Comparison of ENCODE assay signal across 26 cellular contexts in genomic region chr15:63778800-63779199, GRCh38.
"Had no signal": no experiment of that assay in that cellular context is flagged by ENCODE, and none has a peak within 500 bp of the region (broad histone marks: within the 10 kb centered on the region; RNA-seq: fewer than 3 reads in every experiment).

No MANE protein-coding gene starts in this region.

- H3K4me3 ChIP-seq: adrenal gland, SJCRH30, SK-N-MC had no signal

- H3K27me3 ChIP-seq: adrenal gland, SJCRH30 had no signal

- DNase-seq: activated CD4-positive, alpha-beta memory T cell treated with anti-CD3 and anti-CD28 coated beads for 36 hours; activated CD4-positive, alpha-beta T cell treated with anti-CD3 and anti-CD28 coated beads, Interleukin-2, amount 50 U/mL, for 1 hour; activated gamma-delta T cell treated with Interleukin-2 at 50 U/mL for 16 hours; activated naive CD4-positive, alpha-beta T cell treated with anti-CD3 and anti-CD28 coated beads, Interleukin-2, amount 10 ng/mL, durations not matched to agents 7 days and 5 days; activated naive CD8-positive, alpha-beta T cell treated with anti-CD3 and anti-CD28 coated beads, Interleukin-2, amount 10 ng/mL, durations not matched to agents 7 days and 5 days; activated T-cell treated with anti-CD3 and anti-CD28 coated beads, Interleukin-2, amount 50 U/mL, for 24 hours; adrenal gland; caudate nucleus; IMR-90; Karpas-422; KBM-7; NCI-H1105; NCI-H1417 treated with DMSO at 0.1 percent for 48 hours; NCI-H187 treated with DMSO at 0.1 percent for 48 hours; NCI-H2081; NCI-H2171 treated with DMSO at 0.1 percent for 48 hours; NCI-H2227 treated with DMSO at 0.1 percent for 48 hours; NCI-H446 treated with DMSO at 0.1 percent for 48 hours; NCI-H524 treated with DMSO at 0.1 percent for 48 hours; SHP77; SJCRH30 had no signal

- H3K9me3 ChIP-seq: adrenal gland, SJCRH30 had no signal

- H3K27ac Mint-ChIP-seq: activated CD4-positive, alpha-beta memory T cell treated with anti-CD3 and anti-CD28 coated beads for 36 hours; activated naive CD4-positive, alpha-beta T cell treated with anti-CD3 and anti-CD28 coated beads, Interleukin-2, amount 10 ng/mL, durations not matched to agents 7 days and 5 days; activated naive CD8-positive, alpha-beta T cell treated with anti-CD3 and anti-CD28 coated beads, Interleukin-2, amount 10 ng/mL, durations not matched to agents 7 days and 5 days; activated T-helper 1 cell treated with anti-CD3 and anti-CD28 coated beads, Interleukin-12 subunit alpha, Interleukin-12 subunit beta, Interleukin-2, Interleukin-4 antibody, amounts not matched to agents 30 ng/mL and 10 ng/mL and 1 ng/mL, durations not matched to agents 14 hours and 24 hours and 36 hours; T-helper 2 cell treated with Interferon-gamma antibody and Interleukin-4, amounts not matched to agents 5 μg/mL and 100 μg/mL, for 36 hours had no signal

- ATAC-seq: Panc1 had no signal

- H3K27ac ChIP-seq: adrenal gland, SJCRH30, SK-N-MC had no signal

- H3K4me1 ChIP-seq: adrenal gland, SJCRH30 had no signal

- H3K27me3 Mint-ChIP-seq: activated CD4-positive, alpha-beta memory T cell treated with anti-CD3 and anti-CD28 coated beads for 36 hours; activated naive CD4-positive, alpha-beta T cell treated with anti-CD3 and anti-CD28 coated beads, Interleukin-2, amount 10 ng/mL, durations not matched to agents 7 days and 5 days; activated naive CD8-positive, alpha-beta T cell treated with anti-CD3 and anti-CD28 coated beads, Interleukin-2, amount 10 ng/mL, durations not matched to agents 7 days and 5 days; activated T-cell treated with anti-CD3 and anti-CD28 coated beads, Interleukin-2, amount 50 U/mL, for 24 hours had no signal

- H3K4me3 Mint-ChIP-seq: activated CD4-positive, alpha-beta memory T cell treated with anti-CD3 and anti-CD28 coated beads for 36 hours; activated naive CD4-positive, alpha-beta T cell treated with anti-CD3 and anti-CD28 coated beads, Interleukin-2, amount 10 ng/mL, durations not matched to agents 7 days and 5 days; activated naive CD8-positive, alpha-beta T cell treated with anti-CD3 and anti-CD28 coated beads, Interleukin-2, amount 10 ng/mL, durations not matched to agents 7 days and 5 days; activated T-cell treated with anti-CD3 and anti-CD28 coated beads, Interleukin-2, amount 50 U/mL, for 24 hours; activated T-helper 1 cell treated with anti-CD3 and anti-CD28 coated beads, Interleukin-12 subunit alpha, Interleukin-12 subunit beta, Interleukin-2, Interleukin-4 antibody, amounts not matched to agents 30 ng/mL and 10 ng/mL and 1 ng/mL, durations not matched to agents 14 hours and 24 hours and 36 hours; brain; T-helper 2 cell treated with Interferon-gamma antibody and Interleukin-4, amounts not matched to agents 5 μg/mL and 100 μg/mL, for 36 hours had no signal

- H3K9me3 Mint-ChIP-seq: activated CD4-positive, alpha-beta memory T cell treated with anti-CD3 and anti-CD28 coated beads for 36 hours; activated naive CD4-positive, alpha-beta T cell treated with anti-CD3 and anti-CD28 coated beads, Interleukin-2, amount 10 ng/mL, durations not matched to agents 7 days and 5 days; activated T-cell treated with anti-CD3 and anti-CD28 coated beads, Interleukin-2, amount 50 U/mL, for 24 hours; activated T-helper 1 cell treated with anti-CD3 and anti-CD28 coated beads, Interleukin-12 subunit alpha, Interleukin-12 subunit beta, Interleukin-2, Interleukin-4 antibody, amounts not matched to agents 30 ng/mL and 10 ng/mL and 1 ng/mL, durations not matched to agents 14 hours and 24 hours and 36 hours; T-helper 2 cell treated with Interferon-gamma antibody and Interleukin-4, amounts not matched to agents 5 μg/mL and 100 μg/mL, for 36 hours had no signal
